In the genomic region with DNA sequence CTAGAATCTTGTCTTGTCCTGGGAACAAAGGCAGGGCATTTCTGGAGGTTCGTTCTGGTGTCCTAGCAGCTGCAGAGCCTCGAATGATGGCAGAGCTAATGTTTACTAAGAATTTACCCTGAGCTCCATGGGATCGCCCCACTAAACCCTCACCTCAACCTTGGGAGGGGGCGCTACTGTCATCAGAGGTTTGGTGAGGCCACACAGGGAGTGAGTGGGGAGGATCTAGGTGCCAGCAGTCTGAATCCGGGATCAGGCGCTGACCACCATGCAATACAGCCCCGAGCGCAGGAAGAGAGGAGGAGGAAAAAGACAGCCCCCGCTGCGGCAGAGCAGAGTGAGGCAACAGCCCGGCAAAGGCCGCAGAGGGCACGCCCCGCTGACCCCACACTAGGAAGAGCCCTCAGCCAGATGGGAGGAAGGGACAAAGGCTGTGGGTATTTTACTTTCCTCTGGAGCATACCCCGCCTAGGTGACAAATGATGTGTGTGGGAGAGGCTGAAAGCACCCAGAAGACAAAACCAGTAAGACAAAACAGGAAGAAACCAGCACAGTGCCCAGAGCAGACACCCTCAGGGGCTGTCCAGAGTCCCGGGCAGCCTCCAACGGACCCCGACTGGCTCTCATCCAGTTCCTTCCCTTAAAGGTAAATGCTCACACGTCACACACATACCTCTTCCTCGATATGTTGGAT, we compare ENCODE assay signal across 8 cellular contexts.
A peak's percentile ranks its signal among the peaks of the same experiment; 100 is the strongest.
DNase-seq lines count a peak whose midpoint lies in the region; ATAC-seq and TF ChIP-seq lines count a peak whose summit lies in the region.

No MANE protein-coding gene starts in this region.

- H3K27ac ChIP-seq in right lobe of liver, result peak overlapping the region in 2 of 3 donors; percentile 13 to 38

- intact Hi-C loops in right lobe of liver (cut with DNase I), result no loop called here

- H3K9me3 Mint-ChIP-seq in WTC11 (no peaks in the 10 kb centered on the region), glutamatergic neuron (ENCODE audit: unreplicated experiment) (peaks cover 11% of the 10 kb centered on the region)

- no peak for TF ChIP-seq CTCF in WTC11 (IDR thresholded peaks at IDR 0.05)
- no peak for TF ChIP-seq CTCF in right lobe of liver (IDR thresholded peaks at IDR 0.05)
- no peak for TF ChIP-seq CTCF in glutamatergic neuron (IDR thresholded peaks at IDR 0.05; ENCODE audit: partially characterized antibody, unreplicated experiment)

- no peak for DNase-seq in WTC11 (ENCODE audit: low spot score)
- no peak for DNase-seq in right lobe of liver
- no peak for DNase-seq in SHP77 (lab: John Stamatoyannopoulos, UW)
- no peak for DNase-seq in glutamatergic neuron
- DNase-seq in stimulated activated CD4-positive, alpha-beta T cell treated with anti-CD3 and anti-CD28 coated beads, Interleukin-2, amount 100 ng/mL, for 48 hours, result no peak
- DNase-seq in 8988T, result no peak

- TF ChIP-seq POLR2A in right lobe of liver (IDR thresholded peaks at IDR 0.05), result no peak

- no peaks in the 10 kb centered on the region for H3K36me3 ChIP-seq in right lobe of liver

- H3K27me3 Mint-ChIP-seq in WTC11 (ENCODE audit: low read depth) (no peaks in the 10 kb centered on the region), glutamatergic neuron (ENCODE audit: unreplicated experiment) (no peaks in the 10 kb centered on the region)

- no peak overlapping the region for H3K4me3 ChIP-seq in right lobe of liver

- peaks cover 0 to 12% (median 0%) of the 10 kb centered on the region in 4 donors for H3K4me1 ChIP-seq in right lobe of liver

- CTCF ChIA-PET in WTC11 (lab: Charles Lee), result no interaction called here

- H3K9me3 ChIP-seq in right lobe of liver, result no peaks in the 10 kb centered on the region

- H3K36me3 Mint-ChIP-seq in WTC11, result no peaks in the 10 kb centered on the region
- H3K36me3 Mint-ChIP-seq in glutamatergic neuron (ENCODE audit: unreplicated experiment), result no peaks in the 10 kb centered on the region

- H3K27me3 ChIP-seq in right lobe of liver, result no peaks in the 10 kb centered on the region

- POLR2A ChIA-PET in WTC11 (lab: Charles Lee), result no interaction called here

- ATAC-seq in GM18517 (IDR thresholded peaks at IDR 0.05; ENCODE audit: unreplicated experiment), result peak; percentile 47
- peak; percentile 40 for ATAC-seq in HG02938 (IDR thresholded peaks at IDR 0.05; ENCODE audit: unreplicated experiment)
- no peak for ATAC-seq in WTC11
- peak; percentile 43 to 63 (median 56) for ATAC-seq in right lobe of liver

- H3K27ac Mint-ChIP-seq in WTC11 (peak overlapping the region; percentile 51), glutamatergic neuron (ENCODE audit: unreplicated experiment) (no peak overlapping the region)

- no peak overlapping the region for H3K4me3 Mint-ChIP-seq in WTC11
- no peak overlapping the region for H3K4me3 Mint-ChIP-seq in glutamatergic neuron (ENCODE audit: unreplicated experiment)

- 38% methylated on average over 13 of the region's 20 CpGs for WGBS in right lobe of liver (ENCODE audit: insufficient coverage, low coverage, low lambda C conversion rate, missing lambda C conversion rate)

- peaks cover 3% of the 10 kb centered on the region for H3K4me1 Mint-ChIP-seq in WTC11
- H3K4me1 Mint-ChIP-seq in glutamatergic neuron (ENCODE audit: low read depth, unreplicated experiment), result peaks cover 26% of the 10 kb centered on the region

TF ChIP-seq in WTC11, 78 proteins besides CTCF, POLR2A, EP300 and RAD21:
- TF ChIP-seq, protein P1, sequence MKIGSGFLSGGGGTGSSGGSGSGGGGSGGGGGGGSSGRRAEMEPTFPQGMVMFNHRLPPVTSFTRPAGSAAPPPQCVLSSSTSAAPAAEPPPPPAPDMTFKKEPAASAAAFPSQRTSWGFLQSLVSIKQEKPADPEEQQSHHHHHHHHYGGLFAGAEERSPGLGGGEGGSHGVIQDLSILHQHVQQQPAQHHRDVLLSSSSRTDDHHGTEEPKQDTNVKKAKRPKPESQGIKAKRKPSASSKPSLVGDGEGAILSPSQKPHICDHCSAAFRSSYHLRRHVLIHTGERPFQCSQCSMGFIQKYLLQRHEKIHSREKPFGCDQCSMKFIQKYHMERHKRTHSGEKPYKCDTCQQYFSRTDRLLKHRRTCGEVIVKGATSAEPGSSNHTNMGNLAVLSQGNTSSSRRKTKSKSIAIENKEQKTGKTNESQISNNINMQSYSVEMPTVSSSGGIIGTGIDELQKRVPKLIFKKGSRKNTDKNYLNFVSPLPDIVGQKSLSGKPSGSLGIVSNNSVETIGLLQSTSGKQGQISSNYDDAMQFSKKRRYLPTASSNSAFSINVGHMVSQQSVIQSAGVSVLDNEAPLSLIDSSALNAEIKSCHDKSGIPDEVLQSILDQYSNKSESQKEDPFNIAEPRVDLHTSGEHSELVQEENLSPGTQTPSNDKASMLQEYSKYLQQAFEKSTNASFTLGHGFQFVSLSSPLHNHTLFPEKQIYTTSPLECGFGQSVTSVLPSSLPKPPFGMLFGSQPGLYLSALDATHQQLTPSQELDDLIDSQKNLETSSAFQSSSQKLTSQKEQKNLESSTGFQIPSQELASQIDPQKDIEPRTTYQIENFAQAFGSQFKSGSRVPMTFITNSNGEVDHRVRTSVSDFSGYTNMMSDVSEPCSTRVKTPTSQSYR (CRISPR knock-in tag; IDR thresholded peaks at IDR 0.05), result no peak
- TF ChIP-seq ZBTB21 (CRISPR knock-in tag; IDR thresholded peaks at IDR 0.05; ENCODE audit: borderline replicate concordance) (no peak), TEAD4 (CRISPR knock-in tag; IDR thresholded peaks at IDR 0.05) (no peak), ZNF219 (CRISPR knock-in tag; IDR thresholded peaks at IDR 0.05; ENCODE audit: borderline replicate concordance) (no peak), NFYB (CRISPR knock-in tag; conservative IDR thresholded peaks at IDR 0.05; ENCODE audit: low read depth) (no peak), GABPB1 (CRISPR knock-in tag; IDR thresholded peaks at IDR 0.05) (no peak), RORB (CRISPR knock-in tag; IDR thresholded peaks at IDR 0.05) (no peak), ZNF671 (CRISPR knock-in tag; IDR thresholded peaks at IDR 0.05) (no peak)
